ENCODE assay signal across 24 cellular contexts in genomic region chr4:103052779-103053178, GRCh38. TPM values are rescaled to one million over a fixed set of nuclear protein-coding genes. Genes with fewer than 3 reads are reported as not detected.
DNase-seq lines count a peak whose midpoint lies in the region; ATAC-seq and TF ChIP-seq lines count a peak whose summit lies in the region.
"Had no signal": no experiment of that assay in that cellular context is flagged by ENCODE, and none has a peak within 500 bp of the region (broad histone marks: within the 10 kb centered on the region; RNA-seq: fewer than 3 reads in every experiment).

No MANE protein-coding gene starts in this region.

- ATAC-seq in sciatic nerve (peak; percentile 72), HG02588 (IDR thresholded peaks at IDR 0.05; ENCODE audit: unreplicated experiment) (no peak)

- DNase-seq in SK-MEL-5 (ENCODE audit: low read depth, low spot score) (peak; percentile 24), fibroblast of mammary gland (ENCODE audit: low read depth) (peak; percentile 6), sciatic nerve (ENCODE audit: low spot score) (no peak), GM10266 (ENCODE audit: extremely low spot score) (no peak), NCI-H774 (lab: John Stamatoyannopoulos, UW) (no peak)
- DNase-seq: 8988T; ACHN; BE2C; C1 segment of cervical spinal cord; CD4-positive, alpha-beta memory T cell; CD4-positive, CD25-positive, alpha-beta regulatory T cell; CD8-positive, alpha-beta memory T cell; COR-L47; DMS 273 treated with DMSO at 0.1 percent for 48 hours; DMS153; DMS53; DMS79; DND-41; EL; GDM1 had no signal

- no peak for TF ChIP-seq CTCF in fibroblast of mammary gland (conservative IDR thresholded peaks at IDR 0.05; ENCODE audit: control insufficient read depth, insufficient read depth, low read depth, low read length)
- TF ChIP-seq CTCF in GM10266 (IDR thresholded peaks at IDR 0.05; ENCODE audit: control insufficient read depth, insufficient read depth, low read depth, missing control alignments), result no peak

- intact Hi-C loops in sciatic nerve (cut with DNase I), result no loop called here

- H3K4me3 ChIP-seq in fibroblast of mammary gland (ENCODE audit: control insufficient read depth, low read depth, low read length), result no peak overlapping the region
- H3K4me3 ChIP-seq: BLaER1 had no signal

- in situ Hi-C loops in SK-MEL-5 (cut with HindIII; ENCODE audit: low pct_unique_long_range_greater_than_20kb, low sequenced_read_pairs), result no loop called here

RNA-seq across cellular contexts. Expression of gene SLC9B2, which starts 23.8 kb away (rescaled TPM):
- total RNA-seq in SK-MEL-5 (2014; rRNA removed; shearing (Covaris generic)), result 9.1 and 13.1 TPM in 2 replicates
- polyA plus RNA-seq in SK-MEL-5 (2015; cell fraction: cytosol; rRNA removed), result 8.0 and 9.5 TPM in 2 replicates
- polyA plus RNA-seq in SK-MEL-5 (2015; cell fraction: nucleus; rRNA removed), result 8.8 and 10.8 TPM in 2 replicates
- total RNA-seq in sciatic nerve, result 19.0 TPM

RNA-seq across cellular contexts. Expression of gene SLC9B1, which starts 33.3 kb away (rescaled TPM):
- total RNA-seq in SK-MEL-5 (2014; rRNA removed; shearing (Covaris generic)), result 1.3 and 3.4 TPM in 2 replicates
- 0.65 and 1.5 TPM in 2 replicates for polyA plus RNA-seq in SK-MEL-5 (2015; cell fraction: cytosol; rRNA removed)
- polyA plus RNA-seq in SK-MEL-5 (2015; cell fraction: nucleus; rRNA removed), result 0.79 TPM in 1 of 2 replicates, not detected in the other
- total RNA-seq in sciatic nerve, result 3.7 TPM
- total RNA-seq: Daoy, G401 had no signal

RNA-seq across cellular contexts. Expression of gene BDH2, which starts 46.9 kb away (rescaled TPM):
- total RNA-seq in SK-MEL-5 (2014; rRNA removed; shearing (Covaris generic)), result 42.9 and 48.8 TPM in 2 replicates
- polyA plus RNA-seq in SK-MEL-5 (2015; cell fraction: cytosol; rRNA removed), result 25.5 and 25.9 TPM in 2 replicates
- polyA plus RNA-seq in SK-MEL-5 (2015; cell fraction: nucleus; rRNA removed), result 114 and 151 TPM in 2 replicates
- total RNA-seq in sciatic nerve, result 57.0 TPM

Comparison
In these comparisons a context has a peak if more than half of its experiments do, and no peak if none do; other contexts are left out.
1. DNase-seq: peak in SK-MEL-5 (single experiment) and fibroblast of mammary gland (single experiment); none in sciatic nerve (single experiment), GM10266 (single experiment) and NCI-H774 (single experiment).